20 cellular contexts compared by ENCODE assay signal in the genomic region with DNA sequence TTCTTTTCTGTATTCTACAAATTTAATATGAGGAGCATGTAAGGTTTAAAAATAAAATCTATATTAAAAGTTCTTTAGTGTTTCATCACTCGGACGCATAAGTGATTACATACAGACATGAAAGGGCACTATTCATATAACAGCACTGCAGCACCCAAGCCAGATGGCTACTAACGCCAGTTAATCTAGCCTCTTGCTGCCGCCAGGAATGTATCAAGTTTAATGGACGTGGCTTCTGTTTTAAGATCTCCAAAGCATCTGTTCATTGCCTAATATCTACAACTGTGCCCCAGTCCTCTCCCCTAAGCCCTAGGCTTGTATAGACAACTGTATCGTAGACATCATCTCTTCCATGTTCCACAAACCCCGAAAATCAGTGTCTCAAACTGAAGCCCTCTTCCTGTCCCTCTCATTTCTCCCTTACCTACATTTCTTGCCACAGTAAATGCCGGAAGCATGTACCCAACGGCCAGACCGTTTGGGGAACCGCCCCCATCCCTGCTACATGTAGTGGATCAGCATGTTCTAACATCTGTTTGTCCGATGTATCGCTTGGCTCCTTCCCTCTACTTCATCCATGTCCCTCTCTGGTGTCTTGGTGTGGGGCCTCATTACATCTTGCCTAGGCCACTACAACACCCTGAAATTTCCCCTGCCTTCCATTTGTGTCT.
A peak's percentile ranks its signal among the peaks of the same experiment; 100 is the strongest.
DNase-seq lines count a peak whose midpoint lies in the region; ATAC-seq and TF ChIP-seq lines count a peak whose summit lies in the region.
"Had no signal": no experiment of that assay in that cellular context is flagged by ENCODE, and none has a peak within 500 bp of the region (broad histone marks: within the 10 kb centered on the region; RNA-seq: fewer than 3 reads in every experiment).

No MANE protein-coding gene starts in this region.

- no peak overlapping the region for H3K27ac Mint-ChIP-seq in CD4-positive, alpha-beta memory T cell
- H3K27ac Mint-ChIP-seq: dendritic cell treated with granulocyte-macrophage colony-stimulating factor and Interleukin-4, amounts not matched to agents 40 ng/mL and 50 ng/mL, for 4 days; natural killer cell; WTC11 had no signal

- no peaks in the 10 kb centered on the region for H3K9me3 ChIP-seq in gastrocnemius medialis
- H3K9me3 ChIP-seq in vagina, result no peaks in the 10 kb centered on the region
- no peaks in the 10 kb centered on the region for H3K9me3 ChIP-seq in CD4-positive, alpha-beta memory T cell (ENCODE audit: control insufficient read depth in 1 of 2, low read length in 2 of 2)
- H3K9me3 ChIP-seq in heart left ventricle, result no peaks in the 10 kb centered on the region
- H3K9me3 ChIP-seq: tibial artery had no signal

- no peak for TF ChIP-seq CTCF in gastrocnemius medialis (IDR thresholded peaks at IDR 0.05 in 4 of 5, conservative IDR thresholded peaks at IDR 0.05 in 1 of 5)
- TF ChIP-seq CTCF in vagina (IDR thresholded peaks at IDR 0.05), result no peak
- TF ChIP-seq CTCF in heart left ventricle (IDR thresholded peaks at IDR 0.05), result no peak

- H3K27me3 Mint-ChIP-seq in CD4-positive, alpha-beta memory T cell, result no peaks in the 10 kb centered on the region

- H3K27ac ChIP-seq in gastrocnemius medialis, result no peak overlapping the region
- no peak overlapping the region for H3K27ac ChIP-seq in vagina
- no peak overlapping the region for H3K27ac ChIP-seq in CD4-positive, alpha-beta memory T cell (ENCODE audit: low read depth, low read length)
- no peak overlapping the region for H3K27ac ChIP-seq in heart left ventricle
- H3K27ac ChIP-seq: tibial artery had no signal

- CTCF ChIA-PET in CD4-positive, alpha-beta memory T cell (lab: Charles Lee; ENCODE audit: partially characterized antibody), result no interaction called here

- H3K4me3 Mint-ChIP-seq in CD4-positive, alpha-beta memory T cell, result no peak overlapping the region
- H3K4me3 Mint-ChIP-seq: dendritic cell treated with granulocyte-macrophage colony-stimulating factor and Interleukin-4, amounts not matched to agents 40 ng/mL and 50 ng/mL, for 4 days; natural killer cell; WTC11 had no signal

- ATAC-seq in gastrocnemius medialis (peak; percentile 36 to 46), heart left ventricle (no peak)
- ATAC-seq: left colon, natural killer cell, WTC11 had no signal

- TF ChIP-seq POLR2A in gastrocnemius medialis (IDR thresholded peaks at IDR 0.05) (no peak), vagina (IDR thresholded peaks at IDR 0.05) (no peak), heart left ventricle (IDR thresholded peaks at IDR 0.05) (no peak)

- WGBS in heart left ventricle, 4 donors, result 61 to 64% (median 63%) methylated on average over 13 of the region's 13 CpGs

- H3K4me3 ChIP-seq in gastrocnemius medialis, result no peak overlapping the region
- no peak overlapping the region for H3K4me3 ChIP-seq in vagina
- H3K4me3 ChIP-seq in CD4-positive, alpha-beta memory T cell (ENCODE audit: low read length in 2 of 2), result no peak overlapping the region
- no peak overlapping the region for H3K4me3 ChIP-seq in heart left ventricle
- H3K4me3 ChIP-seq: tibial artery had no signal

- H3K36me3 ChIP-seq in gastrocnemius medialis, result no peaks in the 10 kb centered on the region
- H3K36me3 ChIP-seq in vagina, result no peaks in the 10 kb centered on the region
- no peaks in the 10 kb centered on the region for H3K36me3 ChIP-seq in CD4-positive, alpha-beta memory T cell (ENCODE audit: insufficient read depth, low read length)
- no peaks in the 10 kb centered on the region for H3K36me3 ChIP-seq in heart left ventricle
- H3K36me3 ChIP-seq: tibial artery had no signal

- H3K4me1 Mint-ChIP-seq in CD4-positive, alpha-beta memory T cell, result peaks cover 12 to 19% (median 18%) of the 10 kb centered on the region in 4 donors
- H3K4me1 Mint-ChIP-seq: natural killer cell had no signal

- DNase-seq in GM03348 (ENCODE audit: low spot score) (peak; percentile 34), RPMI7951 (ENCODE audit: low read depth) (peak; percentile 66), fibroblast of the conjunctiva (ENCODE audit: low read depth) (peak; percentile 50), gastrocnemius medialis (no peak), vagina (ENCODE audit: extremely low spot score in 2 of 2) (no peak), hippocampal formation (lab: John Stamatoyannopoulos, UW) (no peak), heart left ventricle (no peak)
- DNase-seq in CD4-positive, alpha-beta memory T cell, result no peak
- DNase-seq: activated CD4-positive, alpha-beta T cell treated with anti-CD3 and anti-CD28 coated beads, Interleukin-2, amount 50 U/mL, for 48 hours; amniotic stem cell; HCEC 1CT; left colon; natural killer cell; NCI-H69; OCI-M1; stimulated activated naive CD4-positive, alpha-beta T cell; T-helper 2 cell; tibial artery had no signal

- peaks cover 9 to 20% of the 10 kb centered on the region in 2 donors for H3K36me3 Mint-ChIP-seq in CD4-positive, alpha-beta memory T cell
- H3K36me3 Mint-ChIP-seq: natural killer cell, WTC11 had no signal

- in situ Hi-C loops in gastrocnemius medialis (cut with MboI; ENCODE audit: low sequenced_read_pairs in 4 of 4), result no loop called here

- H3K4me1 ChIP-seq in gastrocnemius medialis, result peaks cover 11 to 13% of the 10 kb centered on the region in 2 donors
- peaks cover 23% of the 10 kb centered on the region for H3K4me1 ChIP-seq in vagina
- peaks cover 14% of the 10 kb centered on the region for H3K4me1 ChIP-seq in CD4-positive, alpha-beta memory T cell (ENCODE audit: insufficient read depth, low read length)
- H3K4me1 ChIP-seq in heart left ventricle, result peaks cover 0 to 37% (median 25%) of the 10 kb centered on the region in 12 donors

- intact Hi-C loops in gastrocnemius medialis (cut with DNase I; ENCODE audit: low total_unique reads), result no loop called here
- intact Hi-C loops in vagina (cut with DNase I), result no loop called here
- intact Hi-C loops in CD4-positive, alpha-beta memory T cell (cut with micrococcal nuclease), result no loop called here
- intact Hi-C loops in heart left ventricle (cut with DNase I), result no loop called here

- H3K27me3 ChIP-seq in gastrocnemius medialis (no peaks in the 10 kb centered on the region), vagina (no peaks in the 10 kb centered on the region), heart left ventricle (peaks cover 0 to 7% (median 0%) of the 10 kb centered on the region in 9 donors)
- H3K27me3 ChIP-seq in CD4-positive, alpha-beta memory T cell (ENCODE audit: insufficient read depth, low read length), result no peaks in the 10 kb centered on the region
- H3K27me3 ChIP-seq: tibial artery had no signal

- H3K9me3 Mint-ChIP-seq in CD4-positive, alpha-beta memory T cell, result no peaks in the 10 kb centered on the region
- H3K9me3 Mint-ChIP-seq: dendritic cell treated with granulocyte-macrophage colony-stimulating factor and Interleukin-4, amounts not matched to agents 40 ng/mL and 50 ng/mL, for 4 days; natural killer cell; WTC11 had no signal

- POLR2A ChIA-PET in CD4-positive, alpha-beta memory T cell (lab: Charles Lee; ENCODE audit: partially characterized antibody), result no interaction called here

Comparison
In these comparisons a context has a peak if more than half of its experiments do, and no peak if none do; other contexts are left out.
1. DNase-seq: peak in GM03348 (single experiment), RPMI7951 (single experiment) and fibroblast of the conjunctiva (single experiment); none in gastrocnemius medialis (0 of 2), vagina (0 of 2), hippocampal formation (0 of 2), CD4-positive, alpha-beta memory T cell (0 of 5) and heart left ventricle (0 of 5).
2. ATAC-seq: peak in gastrocnemius medialis (2 of 2); none in heart left ventricle (0 of 4).